8 cellular contexts compared by ENCODE assay signal in genomic region chr2:130427631-130428030, GRCh38.
A peak's percentile ranks its signal among the peaks of the same experiment; 100 is the strongest.
DNase-seq lines count a peak whose midpoint lies in the region; ATAC-seq and TF ChIP-seq lines count a peak whose summit lies in the region.
"Not testable (repeated sequence)": the region's sequence is repeated elsewhere in the genome, so short reads cannot be mapped to it uniquely, and the experiment has no call there.

No MANE protein-coding gene starts in this region.

- TF ChIP-seq RAD21 in Ishikawa (IDR thresholded peaks at IDR 0.05; ENCODE audit: low read depth): peak; percentile 23; the same call in 1 of the 2 replicates

- intact Hi-C loops in left cardiac atrium (cut with DNase I): not testable (repeated sequence)

- DNase-seq in COLO668 (lab: John Stamatoyannopoulos, UW; ENCODE audit: unreplicated experiment) (peak; percentile 4), chondrocyte (ENCODE audit: low spot score) (peak; percentile 78), left cardiac atrium (peak; percentile 79), mucosa of gallbladder (ENCODE audit: low spot score) (peak; percentile 59)
- peak; percentile 22 for DNase-seq in activated CD8-positive, alpha-beta T cell treated with anti-CD3 and anti-CD28 coated beads, Interleukin-2, amount 10 ng/mL, durations not matched to agents 7 days and 5 days

- peaks cover 14% of the 10 kb centered on the region for H3K27me3 Mint-ChIP-seq in activated CD8-positive, alpha-beta T cell treated with anti-CD3 and anti-CD28 coated beads, Interleukin-2, amount 10 ng/mL, durations not matched to agents 7 days and 5 days (ENCODE audit: low read depth)
- H3K27me3 Mint-ChIP-seq in chondrocyte (ENCODE audit: low read depth); stimulated activated memory B cell treated with anti-CD40 and anti-IgM and Interleukin-4, amounts not matched to agents 10 μg/mL and 1 μg/mL and 100 μg/mL, for 72 hours: not testable (repeated sequence)

- not testable (repeated sequence) for H3K36me3 Mint-ChIP-seq in activated CD8-positive, alpha-beta T cell treated with anti-CD3 and anti-CD28 coated beads, Interleukin-2, amount 10 ng/mL, durations not matched to agents 7 days and 5 days (ENCODE audit: low read depth); chondrocyte (ENCODE audit: low read depth); stimulated activated memory B cell treated with anti-CD40 and anti-IgM and Interleukin-4, amounts not matched to agents 10 μg/mL and 1 μg/mL and 100 μg/mL, for 72 hours

- H3K9me3 Mint-ChIP-seq in activated CD8-positive, alpha-beta T cell treated with anti-CD3 and anti-CD28 coated beads, Interleukin-2, amount 10 ng/mL, durations not matched to agents 7 days and 5 days (ENCODE audit: insufficient read depth); chondrocyte (ENCODE audit: low read depth); stimulated activated memory B cell treated with anti-CD40 and anti-IgM and Interleukin-4, amounts not matched to agents 10 μg/mL and 1 μg/mL and 100 μg/mL, for 72 hours: not testable (repeated sequence)

- ATAC-seq in GM21447 (IDR thresholded peaks at IDR 0.05; ENCODE audit: unreplicated experiment): peak; percentile 82
- ATAC-seq in activated CD8-positive, alpha-beta T cell treated with anti-CD3 and anti-CD28 coated beads, Interleukin-2, amount 10 ng/mL, durations not matched to agents 7 days and 5 days: peak; percentile 57
- peak; percentile 85 to 94 for ATAC-seq in left cardiac atrium
- peak; percentile 80 for ATAC-seq in stimulated activated memory B cell treated with anti-CD40 and anti-IgM and Interleukin-4, amounts not matched to agents 10 μg/mL and 1 μg/mL and 100 μg/mL, for 72 hours

- TF ChIP-seq CTCF in chondrocyte (IDR thresholded peaks at IDR 0.05): not testable (repeated sequence)

- peak overlapping the region; percentile 36 for H3K4me3 Mint-ChIP-seq in activated CD8-positive, alpha-beta T cell treated with anti-CD3 and anti-CD28 coated beads, Interleukin-2, amount 10 ng/mL, durations not matched to agents 7 days and 5 days
- H3K4me3 Mint-ChIP-seq in chondrocyte (ENCODE audit: unreplicated experiment): not testable (repeated sequence)
- H3K4me3 Mint-ChIP-seq in stimulated activated memory B cell treated with anti-CD40 and anti-IgM and Interleukin-4, amounts not matched to agents 10 μg/mL and 1 μg/mL and 100 μg/mL, for 72 hours: peak overlapping the region; percentile 76

- H3K27ac Mint-ChIP-seq in activated CD8-positive, alpha-beta T cell treated with anti-CD3 and anti-CD28 coated beads, Interleukin-2, amount 10 ng/mL, durations not matched to agents 7 days and 5 days; chondrocyte (ENCODE audit: unreplicated experiment); stimulated activated memory B cell treated with anti-CD40 and anti-IgM and Interleukin-4, amounts not matched to agents 10 μg/mL and 1 μg/mL and 100 μg/mL, for 72 hours: not testable (repeated sequence)

- not testable (repeated sequence) for H3K4me1 Mint-ChIP-seq in activated CD8-positive, alpha-beta T cell treated with anti-CD3 and anti-CD28 coated beads, Interleukin-2, amount 10 ng/mL, durations not matched to agents 7 days and 5 days (ENCODE audit: low read depth); chondrocyte (ENCODE audit: low read depth); stimulated activated memory B cell treated with anti-CD40 and anti-IgM and Interleukin-4, amounts not matched to agents 10 μg/mL and 1 μg/mL and 100 μg/mL, for 72 hours

- TF ChIP-seq EP300 in Ishikawa (IDR thresholded peaks at IDR 0.05; ENCODE audit: borderline replicate concordance): not testable (repeated sequence)

- CTCF ChIA-PET in activated CD8-positive, alpha-beta T cell treated with anti-CD3 and anti-CD28 coated beads, Interleukin-2, amount 10 ng/mL, durations not matched to agents 7 days and 5 days (lab: Charles Lee): not testable (repeated sequence)

- POLR2A ChIA-PET in activated CD8-positive, alpha-beta T cell treated with anti-CD3 and anti-CD28 coated beads, Interleukin-2, amount 10 ng/mL, durations not matched to agents 7 days and 5 days (lab: Charles Lee): not testable (repeated sequence)

Comparison
In these comparisons a context has a peak if more than half of its experiments do, and no peak if none do; other contexts are left out.
1. Peak in every context shown above with its lines: DNase-seq and ATAC-seq.
2. DNase-seq: peak in every context shown above with its lines; median percentile 79 in left cardiac atrium; 78 in chondrocyte; 59 in mucosa of gallbladder; 22 in activated CD8-positive, alpha-beta T cell treated with anti-CD3 and anti-CD28 coated beads, Interleukin-2, amount 10 ng/mL, durations not matched to agents 7 days and 5 days; 4 in COLO668.